Comparison of ENCODE assay signal across 8 cellular contexts in the genomic region with DNA sequence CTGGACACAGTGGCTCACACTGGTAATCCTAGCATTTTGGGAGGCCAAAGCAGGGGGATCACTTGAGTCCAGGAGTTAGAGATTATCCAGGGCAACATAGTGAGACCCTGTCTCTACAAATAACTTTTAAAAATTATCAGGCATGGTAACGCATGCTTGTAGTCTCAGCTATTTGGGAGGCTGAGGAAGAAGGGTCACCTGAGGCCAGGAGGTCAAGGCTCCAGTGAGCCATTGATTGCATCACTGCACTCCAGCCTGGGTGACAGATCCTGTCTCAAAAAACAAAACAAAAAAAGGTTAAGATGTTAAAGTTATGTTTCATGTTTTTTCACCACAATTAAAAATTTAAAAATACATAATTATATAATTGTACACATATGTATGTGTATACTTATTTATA.
"Had no signal": no experiment of that assay in that cellular context is flagged by ENCODE, and none has a peak within 500 bp of the region (broad histone marks: within the 10 kb centered on the region; RNA-seq: fewer than 3 reads in every experiment).

No MANE protein-coding gene starts in this region.

- ATAC-seq: GM12878 had no signal

- FAIRE-seq: G401.6, GM12878, GM12891, GM12892, GM18507, GM19239 had no signal

- DNase-seq: GDM1, GF-D8 had no signal

- H3K4me3 ChIP-seq: GM12878 had no signal
